In genomic region chr3:197001106-197001971, GRCh38 we compare ENCODE assay signal across 10 cellular contexts. TPM values are rescaled to one million over a fixed set of nuclear protein-coding genes. Genes with fewer than 3 reads are reported as not detected.
A peak's percentile ranks its signal among the peaks of the same experiment; 100 is the strongest.
DNase-seq lines count a peak whose midpoint lies in the region; ATAC-seq, FAIRE-seq and TF ChIP-seq lines count a peak whose summit lies in the region.
"Had no signal": no experiment of that assay in that cellular context is flagged by ENCODE, and none has a peak within 500 bp of the region (broad histone marks: within the 10 kb centered on the region; RNA-seq: fewer than 3 reads in every experiment).

No MANE protein-coding gene starts in this region.

- intact Hi-C loops in GM12878 (cut with micrococcal nuclease; ENCODE audit: unreplicated experiment), result no loop called here

- peaks cover 0 to 13% (median 3%) of the 10 kb centered on the region in 11 experiments; a peak in 4 of 22 replicates for H3K9me3 ChIP-seq in BLaER1 treated with 17β-estradiol and CSF1 and Interleukin-3, amounts not matched to agents 10 nM and 100 nM (replicated peaks in 1 of 11)
- H3K9me3 ChIP-seq in GM12878 (replicated peaks; ENCODE audit: control insufficient read depth, insufficient read depth, low read length), result no peaks in the 10 kb centered on the region; the same call in 2 of the 3 replicates

- no peak for TF ChIP-seq RAD21 in GM12878 (IDR thresholded peaks at IDR 0.05; ENCODE audit: insufficient read depth, low read depth, low read length)

- peaks cover 0 to 4% (median 0%) of the 10 kb centered on the region in 11 experiments; a peak in 2 of 22 replicates for H4K20me1 ChIP-seq in BLaER1 treated with 17β-estradiol and CSF1 and Interleukin-3, amounts not matched to agents 10 nM and 100 nM
- H4K20me1 ChIP-seq in GM12878 (ENCODE audit: control insufficient read depth, insufficient read depth), result no peaks in the 10 kb centered on the region

- ATAC-seq in GM12878 (peak; percentile 60), HG02885 (IDR thresholded peaks at IDR 0.05; ENCODE audit: poor library complexity, unreplicated experiment) (no peak), GM21737 (IDR thresholded peaks at IDR 0.05; ENCODE audit: unreplicated experiment) (no peak)
- ATAC-seq in naive thymus-derived CD8-positive, alpha-beta T cell, result no peak

- peak overlapping the region in 2 of 11 experiments; percentile 79; a peak in 2 of 22 replicates for H3K9ac ChIP-seq in BLaER1 treated with 17β-estradiol and CSF1 and Interleukin-3, amounts not matched to agents 10 nM and 100 nM
- H3K9ac ChIP-seq in GM12878 (ENCODE audit: control insufficient read depth, insufficient read depth, low read length), result peak overlapping the region; percentile 79

- no peak for TF ChIP-seq CTCF in GM12878 (IDR thresholded peaks at IDR 0.05 in 2 of 3, conservative IDR thresholded peaks at IDR 0.05 in 1 of 3; ENCODE audit: control insufficient read depth in 2 of 3, extremely low read depth in 1 of 3, insufficient read depth in 1 of 3, low read depth in 3 of 3, low read length in 3 of 3)

- CTCF ChIA-PET in GM12878 (lab: Yijun Ruan, JAX), result interaction anchor here (0.9 to 6.2 kb wide), 4 partner anchors 28 to 187 kb away, joined by 3 to 45 read pairs (median 23); partner anchors contain the start of gene MELTF

- WGBS in GM12878 (ENCODE audit: insufficient coverage, insufficient replicate concordance, low lambda C conversion rate, missing lambda C conversion rate), result 99% methylated on average over 20 of the region's 20 CpGs

- peak; percentile 75 for FAIRE-seq in GM12892 (lab: Jason Lieb, UNC)
- no peak for FAIRE-seq in GM12878 (lab: Jason Lieb, UNC)

- TF ChIP-seq POLR2A in GM12892 (IDR thresholded peaks at IDR 0.05; ENCODE audit: low read depth, low read length) (peak; percentile 0; the same call in 1 of the 2 replicates), GM12878 (IDR thresholded peaks at IDR 0.05; ENCODE audit: low read depth, low read length) (no peak)

- peak; percentile 21 to 50; a peak in 2 of 4 replicates for TF ChIP-seq EP300 in GM12878 (IDR thresholded peaks at IDR 0.05; ENCODE audit: borderline replicate concordance in 1 of 2, control insufficient read depth in 1 of 2, low read depth in 2 of 2, low read length in 2 of 2)

- peaks cover 0 to 2% (median 0%) of the 10 kb centered on the region in 5 donors for H3K27me3 Mint-ChIP-seq in naive thymus-derived CD8-positive, alpha-beta T cell

- H3K36me3 ChIP-seq in BLaER1 treated with 17β-estradiol and CSF1 and Interleukin-3, amounts not matched to agents 10 nM and 100 nM, result peaks cover 0 to 1% (median 0%) of the 10 kb centered on the region in 11 experiments; a peak in 1 of 22 replicates
- H3K36me3 ChIP-seq in GM12878 (ENCODE audit: control insufficient read depth in 2 of 2, insufficient read depth in 2 of 2, low read length in 1 of 2), result no peaks in the 10 kb centered on the region

- no peaks in the 10 kb centered on the region for H3K36me3 Mint-ChIP-seq in naive thymus-derived CD8-positive, alpha-beta T cell

- RAD21 ChIA-PET in GM12878 (lab: Charles Lee; ENCODE audit: unreplicated experiment), result no interaction called here

- no peak overlapping the region for H3K27ac ChIP-seq in BLaER1 treated with 17β-estradiol and CSF1 and Interleukin-3, amounts not matched to agents 10 nM and 100 nM
- no peak overlapping the region for H3K27ac ChIP-seq in GM12878 (ENCODE audit: control insufficient read depth, insufficient read depth)

- in situ Hi-C loops in GM12878 (cut with MboI), result no loop called here

- no peaks in the 10 kb centered on the region for H3K9me3 Mint-ChIP-seq in naive thymus-derived CD8-positive, alpha-beta T cell

- peak overlapping the region; percentile 66 to 89 (median 86) for H3K4me3 Mint-ChIP-seq in naive thymus-derived CD8-positive, alpha-beta T cell

- H3K27ac Mint-ChIP-seq in naive thymus-derived CD8-positive, alpha-beta T cell, result peak overlapping the region in 9 of 10 donors; percentile 48 to 94 (median 79)

- H2AFZ ChIP-seq in GM12878 (ENCODE audit: control insufficient read depth, low read depth, low read length), result no peak overlapping the region

- SMC1A ChIA-PET in GM12878 (lab: Charles Lee; ENCODE audit: uncharacterized antibody, unreplicated experiment), result no interaction called here

- peaks cover 0 to 14% (median 0%) of the 10 kb centered on the region in 11 experiments; a peak in 8 of 22 replicates for H3K27me3 ChIP-seq in BLaER1 treated with 17β-estradiol and CSF1 and Interleukin-3, amounts not matched to agents 10 nM and 100 nM
- no peaks in the 10 kb centered on the region for H3K27me3 ChIP-seq in GM12878 (replicated peaks in 1 of 2; ENCODE audit: control insufficient read depth in 2 of 2, insufficient read depth in 2 of 2, low read length in 1 of 2)

- H3K4me3 ChIP-seq in BLaER1 treated with 17β-estradiol and CSF1 and Interleukin-3, amounts not matched to agents 10 nM and 100 nM, result no peak overlapping the region
- H3K4me3 ChIP-seq in GM12878, result peak overlapping the region; percentile 71; the same call in 1 of the 2 replicates

- H3K79me2 ChIP-seq in GM12878 (ENCODE audit: control insufficient read depth, insufficient read depth, low read length), result no peaks in the 10 kb centered on the region

- DNase-seq in GM12892 (ENCODE audit: insufficient read length) (no peak), GM12878 (ENCODE audit: low read depth, low spot score) (no peak), dedifferentiated amniotic fluid mesenchymal stem cell (ENCODE audit: extremely low spot score) (no peak), Kasumi-1 (lab: John Stamatoyannopoulos, UW) (no peak)
- no peak for DNase-seq in naive thymus-derived CD8-positive, alpha-beta T cell
- DNase-seq: NCI-H446; stimulated activated CD4-positive, alpha-beta T cell treated with anti-CD3 and anti-CD28 coated beads, Interleukin-2, amount 100 ng/mL, for 24 hours had no signal

- peak overlapping the region in 8 of 11 experiments; percentile 86 to 99 (median 94); a peak in 13 of 22 replicates for H3K4me2 ChIP-seq in BLaER1 treated with 17β-estradiol and CSF1 and Interleukin-3, amounts not matched to agents 10 nM and 100 nM
- peak overlapping the region; percentile 86 for H3K4me2 ChIP-seq in GM12878 (ENCODE audit: control insufficient read depth, insufficient read depth)

- H3K4me1 ChIP-seq in BLaER1 treated with 17β-estradiol and CSF1 and Interleukin-3, amounts not matched to agents 10 nM and 100 nM, result peaks cover 17 to 60% (median 52%) of the 10 kb centered on the region in 10 experiments; a peak in 19 of 20 replicates
- peaks cover 9% of the 10 kb centered on the region for H3K4me1 ChIP-seq in GM12878 (ENCODE audit: control insufficient read depth, insufficient read depth, low read length)

- POLR2A ChIA-PET in GM12878 (lab: Charles Lee), result interaction anchor here (2.9 kb wide), 1 partner anchor 29 kb away, joined by 8 read pairs; no protein-coding TSS in a partner anchor
- POLR2A ChIA-PET in naive thymus-derived CD8-positive, alpha-beta T cell (lab: Charles Lee), result no interaction called here

- H3K4me1 Mint-ChIP-seq in naive thymus-derived CD8-positive, alpha-beta T cell, result peaks cover 4 to 17% (median 10%) of the 10 kb centered on the region in 4 donors

- BruUV-seq in GM12878 (replicated peaks; lab: Mats Ljungman, UMichigan), result no TSS peak

RNA-seq across cellular contexts. Expression of gene MELTF, which starts 28.3 kb away (rescaled TPM):
- polyA plus RNA-seq in GM12892 (2012; ENCODE audit: missing spikeins), result 17.9 TPM
- 140 and 164 TPM in 2 replicates for total RNA-seq in GM12878 (2013; cell fraction: nucleolus; rRNA removed)
- total RNA-seq in GM12878 (2014; rRNA removed) (23.8 and 26.9 TPM in 2 replicates), GM12878 (2014; rRNA removed; fragmentation: Illumina TruSeq; extraction: Trizol) (13.9 and 14.1 TPM in 2 replicates), GM12878 (2021) (44.3 and 49.1 TPM in 2 replicates)
- 23.1 TPM for polyA plus RNA-seq in GM12878 (2011; ENCODE audit: low read depth)
- polyA plus RNA-seq in GM12878 (2011; rRNA removed) (4.0 and 6.7 TPM in 2 replicates), GM12878 (2014; fragmentation: Illumina TruSeq; extraction: Trizol) (5.0 and 10.4 TPM in 2 replicates), GM12878 (2014; fragmentation: Nextera tagmentation; extraction: Ambion mirVana) (1 to 10 TPM in 1 of 2 experiments, under 1 TPM in 1; 0.55 to 1.3 TPM), GM12878 (2014; rRNA removed) (31.8 and 40.1 TPM in 2 replicates), GM12878 (2016; fragmentation: Nextera tagmentation; extraction: Ambion mirVana) (10 to 100 TPM in 1 of 2 experiments, 1 to 10 TPM in 1; 9.4 to 11.8 TPM)
- polyA plus RNA-seq in GM12878 (2011; cell fraction: cytosol; rRNA removed), result 6.0 and 9.0 TPM in 2 replicates
- 47.3 and 52.4 TPM in 2 replicates for polyA plus RNA-seq in GM12878 (2011; cell fraction: nucleus; rRNA removed)
- polyA plus RNA-seq in GM12878 (2012), result 17.8 and 24.6 TPM in 2 replicates
- polyA minus RNA-seq in GM12878 (2011; rRNA and poly(A)+ RNA removed), result 7.5 and 12.0 TPM in 2 replicates
- 5.2 and 6.5 TPM in 2 replicates for polyA minus RNA-seq in GM12878 (2011; cell fraction: cytosol; rRNA and poly(A)+ RNA removed)
- polyA minus RNA-seq in GM12878 (2011; cell fraction: nucleus; rRNA and poly(A)+ RNA removed), result 13.3 and 24.5 TPM in 2 replicates
- total RNA-seq in naive thymus-derived CD8-positive, alpha-beta T cell, result 1 to 10 TPM in 1 of 2 experiments, under 1 TPM in 1; 0.36 to 1.2 TPM
- under 1 TPM in 1 of 3 donors, not detected in 2; 0.12 TPM for polyA plus RNA-seq in naive thymus-derived CD8-positive, alpha-beta T cell

RNA-seq across cellular contexts. Expression of gene PIGZ, which starts 32.7 kb away (rescaled TPM):
- polyA plus RNA-seq in GM12892 (2012; ENCODE audit: missing spikeins), result 3.3 TPM
- 5.9 and 7.0 TPM in 2 replicates for total RNA-seq in GM12878 (2013; cell fraction: nucleolus; rRNA removed)
- total RNA-seq in GM12878 (2014; rRNA removed), result 0.54 and 0.85 TPM in 2 replicates
- 0.31 and 0.69 TPM in 2 replicates for total RNA-seq in GM12878 (2014; rRNA removed; fragmentation: Illumina TruSeq; extraction: Trizol)
- total RNA-seq in GM12878 (2021), result 0.90 and 1.2 TPM in 2 replicates
- polyA plus RNA-seq in GM12878 (2011; ENCODE audit: low read depth), result 1.5 TPM
- 0.29 and 0.42 TPM in 2 replicates for polyA plus RNA-seq in GM12878 (2011; rRNA removed)
- 0.32 and 0.45 TPM in 2 replicates for polyA plus RNA-seq in GM12878 (2011; cell fraction: cytosol; rRNA removed)
- polyA plus RNA-seq in GM12878 (2011; cell fraction: nucleus; rRNA removed), result 0.69 and 1.4 TPM in 2 replicates
- polyA plus RNA-seq in GM12878 (2012), result 2.7 and 3.0 TPM in 2 replicates
- polyA plus RNA-seq in GM12878 (2014; fragmentation: Illumina TruSeq; extraction: Trizol), result 0.44 and 0.88 TPM in 2 replicates
- polyA plus RNA-seq in GM12878 (2014; fragmentation: Nextera tagmentation; extraction: Ambion mirVana), result under 1 TPM; 0.06 to 0.42 TPM
- 1.1 TPM in 2 replicates for polyA plus RNA-seq in GM12878 (2014; rRNA removed)
- polyA plus RNA-seq in GM12878 (2016; fragmentation: Nextera tagmentation; extraction: Ambion mirVana), result under 1 TPM; 0.44 to 1.00 TPM
- 0.10 and 0.29 TPM in 2 replicates for polyA minus RNA-seq in GM12878 (2011; rRNA and poly(A)+ RNA removed)
- 0.42 TPM in 1 of 2 replicates, not detected in the other for polyA minus RNA-seq in GM12878 (2011; cell fraction: cytosol; rRNA and poly(A)+ RNA removed)
- polyA minus RNA-seq in GM12878 (2011; cell fraction: nucleus; rRNA and poly(A)+ RNA removed), result 0.12 and 0.19 TPM in 2 replicates
- under 1 TPM; 0.13 to 0.19 TPM for total RNA-seq in naive thymus-derived CD8-positive, alpha-beta T cell
- polyA plus RNA-seq in naive thymus-derived CD8-positive, alpha-beta T cell, result under 1 TPM in 2 of 3 donors, not detected in 1; 0.32 to 0.55 TPM

RNA-seq across cellular contexts. Expression of gene NCBP2, which starts 59.0 kb away (rescaled TPM):
- 94.9 TPM for polyA plus RNA-seq in GM12892 (2012; ENCODE audit: missing spikeins)
- total RNA-seq in GM12878 (2013; cell fraction: nucleolus; rRNA removed), result 85.5 and 95.3 TPM in 2 replicates
- total RNA-seq in GM12878 (2014; rRNA removed) (59.6 and 66.0 TPM in 2 replicates), GM12878 (2014; rRNA removed; fragmentation: Illumina TruSeq; extraction: Trizol) (80.1 and 81.4 TPM in 2 replicates), GM12878 (2021) (70.5 and 75.8 TPM in 2 replicates)
- polyA plus RNA-seq in GM12878 (2011; ENCODE audit: low read depth), result 75.2 TPM
- polyA plus RNA-seq in GM12878 (2011; rRNA removed) (111 and 136 TPM in 2 replicates), GM12878 (2014; fragmentation: Illumina TruSeq; extraction: Trizol) (108 and 117 TPM in 2 replicates), GM12878 (2014; fragmentation: Nextera tagmentation; extraction: Ambion mirVana) (10 to 100 TPM; 66.6 to 94.1 TPM), GM12878 (2014; rRNA removed) (92.0 and 98.7 TPM in 2 replicates), GM12878 (2016; fragmentation: Nextera tagmentation; extraction: Ambion mirVana) (100 to 1,000 TPM; 128 to 136 TPM)
- polyA plus RNA-seq in GM12878 (2011; cell fraction: cytosol; rRNA removed), result 59.4 and 61.2 TPM in 2 replicates
- polyA plus RNA-seq in GM12878 (2011; cell fraction: nucleus; rRNA removed), result 56.3 and 67.5 TPM in 2 replicates
- 87.9 and 97.2 TPM in 2 replicates for polyA plus RNA-seq in GM12878 (2012)
- polyA minus RNA-seq in GM12878 (2011; rRNA and poly(A)+ RNA removed), result 36.1 and 58.9 TPM in 2 replicates
- polyA minus RNA-seq in GM12878 (2011; cell fraction: cytosol; rRNA and poly(A)+ RNA removed), result 19.6 and 20.0 TPM in 2 replicates
- polyA minus RNA-seq in GM12878 (2011; cell fraction: nucleus; rRNA and poly(A)+ RNA removed), result 25.4 and 29.8 TPM in 2 replicates
- total RNA-seq in naive thymus-derived CD8-positive, alpha-beta T cell, result 10 to 100 TPM; 80.5 to 86.4 TPM
- 10 to 100 TPM; 54.9 to 87.0 (median 70.8) TPM for polyA plus RNA-seq in naive thymus-derived CD8-positive, alpha-beta T cell

Comparison
In these comparisons a context has a peak if more than half of its experiments do, and no peak if none do; other contexts are left out.
1. RNA of gene MELTF, which starts 28.3 kb away (total RNA-seq): 13.9 to 164 TPM in GM12878; 0.36 to 1.2 TPM in naive thymus-derived CD8-positive, alpha-beta T cell; every median in the first group is over 4 times any median in the second.